Comparison of ENCODE assay signal across 18 cellular contexts in genomic region chr9:99889120-99889519, GRCh38. TPM values are rescaled to one million over a fixed set of nuclear protein-coding genes. Genes with fewer than 3 reads are reported as not detected.
A peak's percentile ranks its signal among the peaks of the same experiment; 100 is the strongest.
DNase-seq lines count a peak whose midpoint lies in the region; ATAC-seq and TF ChIP-seq lines count a peak whose summit lies in the region.
"Had no signal": no experiment of that assay in that cellular context is flagged by ENCODE, and none has a peak within 500 bp of the region (broad histone marks: within the 10 kb centered on the region; RNA-seq: fewer than 3 reads in every experiment).

No MANE protein-coding gene starts in this region.

- no TSS peak for BruUV-seq in OCI-LY7 (replicated peaks; lab: Mats Ljungman, UMichigan)

- no peak for TF ChIP-seq EP300 in gastroesophageal sphincter (IDR thresholded peaks at IDR 0.05)

- H2BK12ac ChIP-seq in H9 (ENCODE audit: insufficient read length, low read depth, low read length), result no peak overlapping the region

- no peaks in the 10 kb centered on the region for H3K36me3 Mint-ChIP-seq in activated CD8-positive, alpha-beta T cell treated with anti-CD3 and anti-CD28 coated beads for 36 hours (ENCODE audit: low read depth)
- H3K36me3 Mint-ChIP-seq in activated CD8-positive, alpha-beta T cell treated with anti-CD3 and anti-CD28 coated beads, Interleukin-2, amount 10 ng/mL, durations not matched to agents 7 days and 5 days (ENCODE audit: low read depth), result no peaks in the 10 kb centered on the region
- no peaks in the 10 kb centered on the region for H3K36me3 Mint-ChIP-seq in H9 (ENCODE audit: insufficient read depth in 1 of 3, low read depth in 3 of 3)
- no peaks in the 10 kb centered on the region for H3K36me3 Mint-ChIP-seq in CD4-positive, alpha-beta memory T cell

- H2BK15ac ChIP-seq in H9 (ENCODE audit: low read depth, low read length), result no peak overlapping the region

- no peak overlapping the region for H3K18ac ChIP-seq in H9 (ENCODE audit: insufficient read length, low read depth, low read length)

- H3K9ac ChIP-seq in H9 (ENCODE audit: extremely low read depth, insufficient read length, low read length), result no peak overlapping the region
- H3K9ac ChIP-seq: BLaER1 treated with 17β-estradiol and CSF1 and Interleukin-3, amounts not matched to agents 10 nM and 100 nM had no signal

- no peaks in the 10 kb centered on the region for H3K9me3 Mint-ChIP-seq in activated CD8-positive, alpha-beta T cell treated with anti-CD3 and anti-CD28 coated beads for 36 hours
- H3K9me3 Mint-ChIP-seq in activated CD8-positive, alpha-beta T cell treated with anti-CD3 and anti-CD28 coated beads, Interleukin-2, amount 10 ng/mL, durations not matched to agents 7 days and 5 days (ENCODE audit: insufficient read depth), result no peaks in the 10 kb centered on the region
- no peaks in the 10 kb centered on the region for H3K9me3 Mint-ChIP-seq in H9
- no peaks in the 10 kb centered on the region for H3K9me3 Mint-ChIP-seq in CD4-positive, alpha-beta memory T cell

- no peak overlapping the region for H2BK20ac ChIP-seq in H9 (ENCODE audit: low read depth, low read length, poor library complexity, severe bottlenecking)

- no peak overlapping the region for H3T11ph ChIP-seq in H9 (ENCODE audit: low read length)

- H4K20me1 ChIP-seq in H9 (ENCODE audit: control insufficient read depth, insufficient read depth, insufficient read length) (no peaks in the 10 kb centered on the region), OCI-LY7 (ENCODE audit: insufficient read depth, low read length) (no peaks in the 10 kb centered on the region)
- H4K20me1 ChIP-seq: BLaER1 treated with 17β-estradiol and CSF1 and Interleukin-3, amounts not matched to agents 10 nM and 100 nM had no signal

- no peaks in the 10 kb centered on the region for H3K4me1 ChIP-seq in H9 (ENCODE audit: insufficient read depth, low read length)
- no peaks in the 10 kb centered on the region for H3K4me1 ChIP-seq in OCI-LY7 (ENCODE audit: insufficient read depth, low read length, poor library complexity, severe bottlenecking)
- H3K4me1 ChIP-seq in Peyer's patch, result no peaks in the 10 kb centered on the region
- H3K4me1 ChIP-seq in gastroesophageal sphincter, result no peaks in the 10 kb centered on the region
- H3K4me1 ChIP-seq in CD4-positive, alpha-beta memory T cell (ENCODE audit: insufficient read depth, low read length), result no peaks in the 10 kb centered on the region
- no peaks in the 10 kb centered on the region for H3K4me1 ChIP-seq in right cardiac atrium (ENCODE audit: control insufficient read depth, insufficient read depth, low read length)

- H3K27me3 ChIP-seq in H9 (ENCODE audit: insufficient read depth, low read length), result no peaks in the 10 kb centered on the region
- H3K27me3 ChIP-seq in Peyer's patch, result no peaks in the 10 kb centered on the region
- no peaks in the 10 kb centered on the region for H3K27me3 ChIP-seq in gastroesophageal sphincter
- no peaks in the 10 kb centered on the region for H3K27me3 ChIP-seq in CD4-positive, alpha-beta memory T cell (ENCODE audit: insufficient read depth, low read length)
- H3K27me3 ChIP-seq in right cardiac atrium (ENCODE audit: control insufficient read depth, insufficient read depth), result no peaks in the 10 kb centered on the region
- H3K27me3 ChIP-seq: BLaER1 treated with 17β-estradiol and CSF1 and Interleukin-3, amounts not matched to agents 10 nM and 100 nM had no signal

- H3K27ac Mint-ChIP-seq in activated CD8-positive, alpha-beta T cell treated with anti-CD3 and anti-CD28 coated beads for 36 hours, result no peak overlapping the region
- no peak overlapping the region for H3K27ac Mint-ChIP-seq in activated CD8-positive, alpha-beta T cell treated with anti-CD3 and anti-CD28 coated beads, Interleukin-2, amount 10 ng/mL, durations not matched to agents 7 days and 5 days
- no peak overlapping the region for H3K27ac Mint-ChIP-seq in H9
- no peak overlapping the region for H3K27ac Mint-ChIP-seq in CD4-positive, alpha-beta memory T cell

- POLR2A ChIA-PET in activated CD8-positive, alpha-beta T cell treated with anti-CD3 and anti-CD28 coated beads for 36 hours (lab: Charles Lee), result interaction anchor here (0.9 to 1.2 kb wide), 2 partner anchors 16 to 23 kb away, joined by 3 to 4 read pairs; no protein-coding TSS in a partner anchor
- POLR2A ChIA-PET in activated CD8-positive, alpha-beta T cell treated with anti-CD3 and anti-CD28 coated beads, Interleukin-2, amount 10 ng/mL, durations not matched to agents 7 days and 5 days (lab: Charles Lee), result no interaction called here
- POLR2A ChIA-PET in OCI-LY7 (lab: Charles Lee), result no interaction called here
- POLR2A ChIA-PET in CD4-positive, alpha-beta memory T cell (lab: Charles Lee; ENCODE audit: partially characterized antibody), result no interaction called here

- peaks cover 2% of the 10 kb centered on the region for H3K27me3 Mint-ChIP-seq in activated CD8-positive, alpha-beta T cell treated with anti-CD3 and anti-CD28 coated beads for 36 hours
- H3K27me3 Mint-ChIP-seq in activated CD8-positive, alpha-beta T cell treated with anti-CD3 and anti-CD28 coated beads, Interleukin-2, amount 10 ng/mL, durations not matched to agents 7 days and 5 days (ENCODE audit: low read depth), result peaks cover 11% of the 10 kb centered on the region
- no peaks in the 10 kb centered on the region for H3K27me3 Mint-ChIP-seq in H9 (ENCODE audit: low read depth)
- H3K27me3 Mint-ChIP-seq in CD4-positive, alpha-beta memory T cell, result peaks cover 0 to 6% of the 10 kb centered on the region in 2 donors

- H3K23me2 ChIP-seq in H9 (ENCODE audit: insufficient read length, low read depth, low read length, poor library complexity, severe bottlenecking), result no peaks in the 10 kb centered on the region

- no peak overlapping the region for H3K23ac ChIP-seq in H9 (ENCODE audit: insufficient read length, low read depth, low read length)

- H3K4me2 ChIP-seq in H9 (ENCODE audit: insufficient read depth, insufficient read length, low read length) (no peak overlapping the region), OCI-LY7 (ENCODE audit: low read length) (no peak overlapping the region)
- H3K4me2 ChIP-seq: BLaER1 treated with 17β-estradiol and CSF1 and Interleukin-3, amounts not matched to agents 10 nM and 100 nM had no signal

- TF ChIP-seq POLR2A in Peyer's patch (IDR thresholded peaks at IDR 0.05) (no peak), gastroesophageal sphincter (IDR thresholded peaks at IDR 0.05) (no peak)

- no peak overlapping the region for H2BK5ac ChIP-seq in H9 (ENCODE audit: insufficient read length, low read length)

- H3K79me1 ChIP-seq in H9 (ENCODE audit: insufficient read depth, low read depth, low read length, poor library complexity, severe bottlenecking), result no peaks in the 10 kb centered on the region

- H4K91ac ChIP-seq in H9 (ENCODE audit: insufficient read length, low read depth, low read length), result no peak overlapping the region

- peak; percentile 29 for DNase-seq in activated CD8-positive, alpha-beta T cell treated with anti-CD3 and anti-CD28 coated beads for 36 hours
- no peak for DNase-seq in activated CD8-positive, alpha-beta T cell treated with anti-CD3 and anti-CD28 coated beads, Interleukin-2, amount 10 ng/mL, durations not matched to agents 7 days and 5 days
- no peak for DNase-seq in H9
- no peak for DNase-seq in OCI-LY7 (ENCODE audit: low spot score)
- DNase-seq in Peyer's patch, result no peak
- DNase-seq in CD4-positive, alpha-beta memory T cell, result no peak
- no peak for DNase-seq in right cardiac atrium
- DNase-seq: 8988T; COR-L47; NCI-H1092 treated with DMSO at 0.1 percent for 48 hours; NCI-H1694 treated with DMSO at 0.1 percent for 48 hours; NCI-H69; NK-92 treated with Interleukin-12 subunit alpha and Interleukin-12 subunit beta, amount 100 ng/mL, for 24 hours; T-helper 1 cell had no signal

- H3K36me3 ChIP-seq in OCI-LY7 (ENCODE audit: insufficient read depth, low read length) (no peaks in the 10 kb centered on the region), Peyer's patch (no peaks in the 10 kb centered on the region), gastroesophageal sphincter (no peaks in the 10 kb centered on the region)
- no peaks in the 10 kb centered on the region for H3K36me3 ChIP-seq in CD4-positive, alpha-beta memory T cell (ENCODE audit: insufficient read depth, low read length)
- H3K36me3 ChIP-seq: BLaER1 treated with 17β-estradiol and CSF1 and Interleukin-3, amounts not matched to agents 10 nM and 100 nM had no signal

- H2AFZ ChIP-seq in H9 (ENCODE audit: low read length), result no peak overlapping the region
- no peak overlapping the region for H2AFZ ChIP-seq in OCI-LY7 (ENCODE audit: low read length)

- H2AK5ac ChIP-seq in H9 (ENCODE audit: insufficient read length, low read length), result no peak overlapping the region

- intact Hi-C loops in activated CD8-positive, alpha-beta T cell treated with anti-CD3 and anti-CD28 coated beads for 36 hours (cut with micrococcal nuclease), result no loop called here
- intact Hi-C loops in OCI-LY7 (cut with micrococcal nuclease; ENCODE audit: unreplicated experiment), result no loop called here
- intact Hi-C loops in CD4-positive, alpha-beta memory T cell (cut with micrococcal nuclease), result no loop called here
- intact Hi-C loops in right cardiac atrium (cut with DNase I), result no loop called here

- no peaks in the 10 kb centered on the region for H3K9me2 ChIP-seq in OCI-LY7 (ENCODE audit: insufficient read depth, low read length)

- H4K8ac ChIP-seq in H9 (replicated peaks; ENCODE audit: insufficient read length, low read depth, low read length), result no peak overlapping the region

- H3K4me3 Mint-ChIP-seq in activated CD8-positive, alpha-beta T cell treated with anti-CD3 and anti-CD28 coated beads for 36 hours, result no peak overlapping the region
- H3K4me3 Mint-ChIP-seq in activated CD8-positive, alpha-beta T cell treated with anti-CD3 and anti-CD28 coated beads, Interleukin-2, amount 10 ng/mL, durations not matched to agents 7 days and 5 days, result no peak overlapping the region
- H3K4me3 Mint-ChIP-seq in H9, result no peak overlapping the region
- no peak overlapping the region for H3K4me3 Mint-ChIP-seq in CD4-positive, alpha-beta memory T cell

- no peak overlapping the region for H3K27ac ChIP-seq in H9 (ENCODE audit: insufficient read length, low read depth, low read length)
- H3K27ac ChIP-seq in OCI-LY7 (ENCODE audit: low read depth, low read length, poor library complexity, severe bottlenecking), result no peak overlapping the region
- H3K27ac ChIP-seq in Peyer's patch, result no peak overlapping the region
- no peak overlapping the region for H3K27ac ChIP-seq in gastroesophageal sphincter
- H3K27ac ChIP-seq in CD4-positive, alpha-beta memory T cell (ENCODE audit: low read depth, low read length), result no peak overlapping the region
- no peak overlapping the region for H3K27ac ChIP-seq in right cardiac atrium (ENCODE audit: low read length)
- H3K27ac ChIP-seq: BLaER1 treated with 17β-estradiol and CSF1 and Interleukin-3, amounts not matched to agents 10 nM and 100 nM; SK-N-MC had no signal

- H3K79me2 ChIP-seq in H9 (ENCODE audit: insufficient read depth, low read length) (no peaks in the 10 kb centered on the region), OCI-LY7 (ENCODE audit: insufficient read depth, low read depth, low read length) (no peaks in the 10 kb centered on the region)

- H3K14ac ChIP-seq in H9 (ENCODE audit: insufficient read depth, low read length), result no peak overlapping the region

- H3K56ac ChIP-seq in H9 (ENCODE audit: insufficient read length, low read depth, low read length), result no peak overlapping the region

- H3K4me3 ChIP-seq in OCI-LY7 (ENCODE audit: low read depth, low read length, poor library complexity, severe bottlenecking), result no peak overlapping the region
- no peak overlapping the region for H3K4me3 ChIP-seq in Peyer's patch
- no peak overlapping the region for H3K4me3 ChIP-seq in gastroesophageal sphincter
- H3K4me3 ChIP-seq in CD4-positive, alpha-beta memory T cell (ENCODE audit: low read length in 2 of 2), result no peak overlapping the region
- no peak overlapping the region for H3K4me3 ChIP-seq in right cardiac atrium (ENCODE audit: low read length)
- H3K4me3 ChIP-seq: BLaER1 treated with 17β-estradiol and CSF1 and Interleukin-3, amounts not matched to agents 10 nM and 100 nM; SK-N-MC had no signal

- H3K4ac ChIP-seq in H9 (ENCODE audit: low read depth, low read length), result no peak overlapping the region

- ATAC-seq in activated CD8-positive, alpha-beta T cell treated with anti-CD3 and anti-CD28 coated beads for 36 hours, result no peak
- ATAC-seq in activated CD8-positive, alpha-beta T cell treated with anti-CD3 and anti-CD28 coated beads, Interleukin-2, amount 10 ng/mL, durations not matched to agents 7 days and 5 days, result no peak
- no peak for ATAC-seq in gastroesophageal sphincter
- ATAC-seq in right cardiac atrium, result no peak
- ATAC-seq: Right ventricle myocardium inferior had no signal

- CTCF ChIA-PET in activated CD8-positive, alpha-beta T cell treated with anti-CD3 and anti-CD28 coated beads for 36 hours (lab: Charles Lee), result interaction anchor here (0.5 to 1.2 kb wide), 8 partner anchors 14 to 201 kb away, joined by 3 to 4 read pairs (median 3); no protein-coding TSS in a partner anchor
- CTCF ChIA-PET in activated CD8-positive, alpha-beta T cell treated with anti-CD3 and anti-CD28 coated beads, Interleukin-2, amount 10 ng/mL, durations not matched to agents 7 days and 5 days (lab: Charles Lee), result interaction anchor here (1.0 to 1.3 kb wide), 3 partner anchors 26 to 64 kb away, joined by 3 to 5 read pairs (median 3); no protein-coding TSS in a partner anchor
- CTCF ChIA-PET in OCI-LY7 (lab: Charles Lee; ENCODE audit: unreplicated experiment), result no interaction called here
- CTCF ChIA-PET in CD4-positive, alpha-beta memory T cell (lab: Charles Lee; ENCODE audit: partially characterized antibody), result no interaction called here

- H3K4me1 Mint-ChIP-seq in activated CD8-positive, alpha-beta T cell treated with anti-CD3 and anti-CD28 coated beads for 36 hours (ENCODE audit: low read depth), result peaks cover 2% of the 10 kb centered on the region
- H3K4me1 Mint-ChIP-seq in activated CD8-positive, alpha-beta T cell treated with anti-CD3 and anti-CD28 coated beads, Interleukin-2, amount 10 ng/mL, durations not matched to agents 7 days and 5 days (ENCODE audit: low read depth), result peaks cover 8% of the 10 kb centered on the region
- peaks cover 0 to 5% of the 10 kb centered on the region in 2 experiments for H3K4me1 Mint-ChIP-seq in H9
- H3K4me1 Mint-ChIP-seq in CD4-positive, alpha-beta memory T cell, result no peaks in the 10 kb centered on the region

- H3K9me3 ChIP-seq in H9 (ENCODE audit: control insufficient read depth, low read depth, low read length), result no peaks in the 10 kb centered on the region
- H3K9me3 ChIP-seq in OCI-LY7 (ENCODE audit: low read length), result no peaks in the 10 kb centered on the region
- H3K9me3 ChIP-seq in Peyer's patch, result no peaks in the 10 kb centered on the region
- H3K9me3 ChIP-seq in gastroesophageal sphincter, result no peaks in the 10 kb centered on the region
- no peaks in the 10 kb centered on the region for H3K9me3 ChIP-seq in CD4-positive, alpha-beta memory T cell (ENCODE audit: control insufficient read depth in 1 of 2, low read length in 2 of 2)
- no peaks in the 10 kb centered on the region for H3K9me3 ChIP-seq in right cardiac atrium (ENCODE audit: control insufficient read depth, low read length)
- H3K9me3 ChIP-seq: BLaER1 treated with 17β-estradiol and CSF1 and Interleukin-3, amounts not matched to agents 10 nM and 100 nM had no signal

- no CpG with 5 or more reads among the region's 1 CpG for WGBS in H9 (ENCODE audit: extremely low coverage, insufficient read length, low lambda C conversion rate)
- WGBS in gastroesophageal sphincter (ENCODE audit: low coverage in 1 of 2), 2 donors, result 88% methylated on average over 1 of the region's 1 CpG; no CpG with 5 or more reads in 1 of the 2 donors
- 94% methylated on average over 1 of the region's 1 CpG for WGBS in right cardiac atrium

- H2BK120ac ChIP-seq in H9 (ENCODE audit: low read depth, low read length, poor library complexity, severe bottlenecking), result no peak overlapping the region

- TF ChIP-seq CTCF in activated CD8-positive, alpha-beta T cell treated with anti-CD3 and anti-CD28 coated beads for 36 hours (IDR thresholded peaks at IDR 0.05), result no peak
- 0 out of 3 replicates have a peak, but pooled peaks have one; percentile 13 for TF ChIP-seq CTCF in H9 (conservative IDR thresholded peaks at IDR 0.05)
- 0 out of 2 replicates have a peak, but pooled peaks have one; percentile 20 for TF ChIP-seq CTCF in OCI-LY7 (conservative IDR thresholded peaks at IDR 0.05; ENCODE audit: low read length)
- TF ChIP-seq CTCF in Peyer's patch (IDR thresholded peaks at IDR 0.05), result no peak
- TF ChIP-seq CTCF in gastroesophageal sphincter (IDR thresholded peaks at IDR 0.05), result no peak

- H4K5ac ChIP-seq in H9 (ENCODE audit: insufficient read length, low read depth, low read length), result no peak overlapping the region

RNA-seq across cellular contexts. Expression of gene STX17, which starts 17.3 kb away (rescaled TPM):
- total RNA-seq in activated CD8-positive, alpha-beta T cell treated with anti-CD3 and anti-CD28 coated beads for 36 hours, result 10 to 100 TPM; 33.3 to 41.9 TPM
- 10 to 100 TPM; 35.3 to 40.0 TPM for total RNA-seq in activated CD8-positive, alpha-beta T cell treated with anti-CD3 and anti-CD28 coated beads, Interleukin-2, amount 10 ng/mL, durations not matched to agents 7 days and 5 days
- total RNA-seq in H9 (2021), result 20.1 and 21.2 TPM in 2 replicates
- total RNA-seq in OCI-LY7 (2014; rRNA removed; shearing (Covaris generic)), result 12.1 and 12.4 TPM in 2 replicates
- total RNA-seq in OCI-LY7 (2022), result 18.6 and 21.5 TPM in 2 replicates
- 100 to 1,000 TPM in 1 of 4 donors, 10 to 100 TPM in 3; 36.4 to 187 (median 40.7) TPM for total RNA-seq in Peyer's patch
- 10 to 100 TPM; 42.4 to 52.3 (median 47.3) TPM for total RNA-seq in gastroesophageal sphincter
- total RNA-seq in CD4-positive, alpha-beta memory T cell, result 10 to 100 TPM; 52.2 to 61.5 TPM
- polyA plus RNA-seq in CD4-positive, alpha-beta memory T cell, result 10 to 100 TPM; 18.8 to 30.0 TPM
- total RNA-seq in right cardiac atrium, result 10 to 100 TPM; 22.1 to 25.5 (median 23.8) TPM
- 6.6 TPM for polyA plus RNA-seq in right cardiac atrium

Comparison
In these comparisons a context has a peak if more than half of its experiments do, and no peak if none do; other contexts are left out.
1. CTCF ChIP-seq: peak in H9 (single experiment) and OCI-LY7 (single experiment); none in activated CD8-positive, alpha-beta T cell treated with anti-CD3 and anti-CD28 coated beads for 36 hours (single experiment), Peyer's patch (0 of 6) and gastroesophageal sphincter (0 of 4).
2. CTCF ChIA-PET loops: an anchor here in activated CD8-positive, alpha-beta T cell treated with anti-CD3 and anti-CD28 coated beads for 36 hours (0.5 to 1.2 kb wide) and activated CD8-positive, alpha-beta T cell treated with anti-CD3 and anti-CD28 coated beads, Interleukin-2, amount 10 ng/mL, durations not matched to agents 7 days and 5 days (1.0 to 1.3 kb wide); none called in OCI-LY7 and CD4-positive, alpha-beta memory T cell.